9 cellular contexts compared by ENCODE assay signal in genomic region chr2:132568679-132569078, GRCh38.
"Had no signal": no experiment of that assay in that cellular context is flagged by ENCODE, and none has a peak within 500 bp of the region (broad histone marks: within the 10 kb centered on the region; RNA-seq: fewer than 3 reads in every experiment).

No MANE protein-coding gene starts in this region.

- FAIRE-seq: HepG2 had no signal

- H3K36me3 ChIP-seq: HAP-1 had no signal

- H3K9me3 Mint-ChIP-seq: HFFc6 had no signal

- H3K4me3 ChIP-seq: GM23248, HAP-1 had no signal

- H3K4me1 Mint-ChIP-seq: IgD-negative memory B cell had no signal

- H3K27ac ChIP-seq: GM23248, HL-60 had no signal

- H3K4me3 Mint-ChIP-seq: HFFc6, IgD-negative memory B cell had no signal

- H3K4me1 ChIP-seq: HAP-1 had no signal

- H3K9me3 ChIP-seq: HAP-1 had no signal

- H3K36me3 Mint-ChIP-seq: IgD-negative memory B cell had no signal

- DNase-seq: GM23248, GOT3, H7, HFFc6 had no signal

- H3K27ac Mint-ChIP-seq: HFFc6, IgD-negative memory B cell had no signal

- ATAC-seq: HCT116, HepG2 had no signal
